In the genomic region with DNA sequence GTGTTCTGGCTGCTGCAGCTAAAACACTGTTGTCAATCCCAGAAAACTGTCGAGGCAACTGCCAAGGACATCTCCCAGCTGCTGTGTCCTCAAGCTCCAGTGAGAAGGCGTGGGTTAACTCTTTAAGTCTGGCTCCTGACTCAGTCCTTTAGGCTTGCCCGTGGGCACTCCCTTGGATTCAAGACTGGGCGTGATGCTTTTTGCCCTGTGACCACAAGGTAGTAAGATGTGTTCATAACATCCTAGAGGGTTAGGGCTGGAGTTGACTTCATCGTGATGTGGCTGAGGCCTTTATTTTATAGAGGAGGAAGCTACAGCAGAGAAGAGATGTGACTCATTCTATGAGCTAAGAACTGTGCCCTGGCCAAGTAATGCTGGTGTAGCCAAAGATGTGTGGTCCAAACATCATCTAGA, we compare ENCODE assay signal across 15 cellular contexts. TPM values are rescaled to one million over a fixed set of nuclear protein-coding genes. Genes with fewer than 3 reads are reported as not detected.
A peak's percentile ranks its signal among the peaks of the same experiment; 100 is the strongest.
DNase-seq lines count a peak whose midpoint lies in the region; ATAC-seq and TF ChIP-seq lines count a peak whose summit lies in the region.
"Had no signal": no experiment of that assay in that cellular context is flagged by ENCODE, and none has a peak within 500 bp of the region (broad histone marks: within the 10 kb centered on the region; RNA-seq: fewer than 3 reads in every experiment).

No MANE protein-coding gene starts in this region.

- TF ChIP-seq CTCF in BJ (IDR thresholded peaks at IDR 0.05; ENCODE audit: insufficient read depth, low read depth, low read length): no peak
- no peak for TF ChIP-seq CTCF in PC-3 (conservative IDR thresholded peaks at IDR 0.05; ENCODE audit: low read depth, low read length)
- no peak for TF ChIP-seq CTCF in esophagus muscularis mucosa (IDR thresholded peaks at IDR 0.05)

- H3K9ac ChIP-seq in PC-3 (ENCODE audit: low read length): peak overlapping the region; percentile 45
- H3K9ac ChIP-seq: parathyroid adenoma had no signal

- TF ChIP-seq POLR2A in esophagus muscularis mucosa (IDR thresholded peaks at IDR 0.05; ENCODE audit: low read depth): no peak

- H3K4me1 ChIP-seq in PC-3 (ENCODE audit: insufficient read depth, low read length) (peaks cover 23% of the 10 kb centered on the region), esophagus muscularis mucosa (no peaks in the 10 kb centered on the region)
- H3K4me1 ChIP-seq: parathyroid adenoma, tibial nerve had no signal

- no peak overlapping the region for H2AFZ ChIP-seq in PC-3 (ENCODE audit: low read length)
- H2AFZ ChIP-seq: parathyroid adenoma had no signal

- H3K9me3 Mint-ChIP-seq in activated naive CD4-positive, alpha-beta T cell treated with anti-CD3 and anti-CD28 coated beads, Interleukin-2, amount 10 ng/mL, durations not matched to agents 7 days and 5 days: no peaks in the 10 kb centered on the region
- no peaks in the 10 kb centered on the region for H3K9me3 Mint-ChIP-seq in activated CD4-positive, alpha-beta memory T cell treated with anti-CD3 and anti-CD28 coated beads, Interleukin-2, amount 10 ng/mL, durations not matched to agents 7 days and 5 days

- H3K36me3 ChIP-seq in BJ (ENCODE audit: control insufficient read depth, insufficient read depth, low read length): no peaks in the 10 kb centered on the region
- H3K36me3 ChIP-seq in PC-3 (ENCODE audit: low read depth, low read length): no peaks in the 10 kb centered on the region
- H3K36me3 ChIP-seq in esophagus muscularis mucosa: no peaks in the 10 kb centered on the region
- H3K36me3 ChIP-seq: tibial nerve had no signal

- no peak for TF ChIP-seq EP300 in esophagus muscularis mucosa (IDR thresholded peaks at IDR 0.05)

- H3K79me2 ChIP-seq in PC-3 (ENCODE audit: low read length): no peaks in the 10 kb centered on the region
- H3K79me2 ChIP-seq: parathyroid adenoma had no signal

- H3K9me2 ChIP-seq in PC-3 (replicated peaks; ENCODE audit: low read length): no peaks in the 10 kb centered on the region

- no peaks in the 10 kb centered on the region for H4K20me1 ChIP-seq in PC-3 (ENCODE audit: low read length)

- H3K27ac ChIP-seq in PC-3 (ENCODE audit: low read length) (peak overlapping the region; percentile 93), esophagus muscularis mucosa (replicated peaks in 1 of 4) (peak overlapping the region in 3 of 4 donors; percentile 16 to 46 (median 20))
- H3K27ac ChIP-seq: parathyroid adenoma had no signal

- ATAC-seq in PC-3 (peak; percentile 98), GM21576 (IDR thresholded peaks at IDR 0.05; ENCODE audit: unreplicated experiment) (no peak)

- no peak overlapping the region for H3K27ac Mint-ChIP-seq in activated naive CD4-positive, alpha-beta T cell treated with anti-CD3 and anti-CD28 coated beads, Interleukin-2, amount 10 ng/mL, durations not matched to agents 7 days and 5 days
- no peak overlapping the region for H3K27ac Mint-ChIP-seq in activated CD4-positive, alpha-beta memory T cell treated with anti-CD3 and anti-CD28 coated beads, Interleukin-2, amount 10 ng/mL, durations not matched to agents 7 days and 5 days
- H3K27ac Mint-ChIP-seq: activated naive CD8-positive, alpha-beta T cell; CD8-positive, alpha-beta memory T cell had no signal

- H3K4me3 ChIP-seq in BJ (ENCODE audit: low read depth, low read length) (no peak overlapping the region), PC-3 (ENCODE audit: low read length) (no peak overlapping the region), esophagus muscularis mucosa (no peak overlapping the region)
- H3K4me3 ChIP-seq: tibial nerve had no signal

- H3K27me3 Mint-ChIP-seq in activated naive CD4-positive, alpha-beta T cell treated with anti-CD3 and anti-CD28 coated beads, Interleukin-2, amount 10 ng/mL, durations not matched to agents 7 days and 5 days: no peaks in the 10 kb centered on the region
- peaks cover 10% of the 10 kb centered on the region for H3K27me3 Mint-ChIP-seq in activated CD4-positive, alpha-beta memory T cell treated with anti-CD3 and anti-CD28 coated beads, Interleukin-2, amount 10 ng/mL, durations not matched to agents 7 days and 5 days

- H3K4me3 Mint-ChIP-seq in activated naive CD4-positive, alpha-beta T cell treated with anti-CD3 and anti-CD28 coated beads, Interleukin-2, amount 10 ng/mL, durations not matched to agents 7 days and 5 days: no peak overlapping the region
- H3K4me3 Mint-ChIP-seq in activated CD4-positive, alpha-beta memory T cell treated with anti-CD3 and anti-CD28 coated beads, Interleukin-2, amount 10 ng/mL, durations not matched to agents 7 days and 5 days: no peak overlapping the region
- H3K4me3 Mint-ChIP-seq: activated naive CD8-positive, alpha-beta T cell; CD8-positive, alpha-beta memory T cell had no signal

- H3F3A ChIP-seq in PC-3 (ENCODE audit: low read length, unreplicated experiment): peaks cover 6% of the 10 kb centered on the region

- H3K36me3 Mint-ChIP-seq in activated naive CD4-positive, alpha-beta T cell treated with anti-CD3 and anti-CD28 coated beads, Interleukin-2, amount 10 ng/mL, durations not matched to agents 7 days and 5 days: no peaks in the 10 kb centered on the region
- H3K36me3 Mint-ChIP-seq in activated CD4-positive, alpha-beta memory T cell treated with anti-CD3 and anti-CD28 coated beads, Interleukin-2, amount 10 ng/mL, durations not matched to agents 7 days and 5 days (ENCODE audit: low read depth): no peaks in the 10 kb centered on the region
- H3K36me3 Mint-ChIP-seq: activated naive CD8-positive, alpha-beta T cell had no signal

- intact Hi-C loops in PC-3 (cut with micrococcal nuclease): loop anchor here (2.0 kb wide), 1 partner anchor 14 kb away; no protein-coding TSS in a partner anchor
- intact Hi-C loops in esophagus muscularis mucosa (cut with DNase I): no loop called here

- CTCF ChIA-PET in BJ (lab: Yijun Ruan, JAX): interaction anchor here (1.2 to 1.8 kb wide), 3 partner anchors 10 to 111 kb away, joined by 3 to 7 read pairs (median 4); no protein-coding TSS in a partner anchor
- CTCF ChIA-PET in PC-3 (lab: Charles Lee): interaction anchor here (1.0 kb wide), 1 partner anchor 111 kb away, joined by 5 read pairs; no protein-coding TSS in a partner anchor
- CTCF ChIA-PET in activated naive CD4-positive, alpha-beta T cell treated with anti-CD3 and anti-CD28 coated beads, Interleukin-2, amount 10 ng/mL, durations not matched to agents 7 days and 5 days (lab: Charles Lee): no interaction called here
- CTCF ChIA-PET in activated CD4-positive, alpha-beta memory T cell treated with anti-CD3 and anti-CD28 coated beads, Interleukin-2, amount 10 ng/mL, durations not matched to agents 7 days and 5 days (lab: Charles Lee): no interaction called here

- H3K27me3 ChIP-seq in BJ (ENCODE audit: control insufficient read depth, insufficient read depth, low read length): no peaks in the 10 kb centered on the region
- no peaks in the 10 kb centered on the region for H3K27me3 ChIP-seq in PC-3 (ENCODE audit: low read length)
- no peaks in the 10 kb centered on the region for H3K27me3 ChIP-seq in esophagus muscularis mucosa
- H3K27me3 ChIP-seq: tibial nerve had no signal

- BruUV-seq in PC-3 (replicated peaks; lab: Mats Ljungman, UMichigan): no TSS peak

- POLR2A ChIA-PET in BJ (lab: Charles Lee) (interaction anchor here (0.6 to 0.7 kb wide), 2 partner anchors 119 to 130 kb away, joined by 3 to 4 read pairs; no protein-coding TSS in a partner anchor), PC-3 (lab: Charles Lee; ENCODE audit: unreplicated experiment) (interaction anchor here (0.6 to 0.7 kb wide), 2 partner anchors 130 to 1950 kb away, joined by 3 to 5 read pairs; no protein-coding TSS in a partner anchor)
- POLR2A ChIA-PET in activated CD4-positive, alpha-beta memory T cell treated with anti-CD3 and anti-CD28 coated beads, Interleukin-2, amount 10 ng/mL, durations not matched to agents 7 days and 5 days (lab: Charles Lee): no interaction called here

- DNase-seq in BJ (ENCODE audit: low read depth): peak; percentile 87
- peak; percentile 99 for DNase-seq in PC-3
- DNase-seq in esophagus muscularis mucosa (ENCODE audit: extremely low spot score): no peak
- DNase-seq in non-pigmented ciliary epithelial cell (ENCODE audit: low read depth): peak; percentile 46
- no peak for DNase-seq in activated naive CD4-positive, alpha-beta T cell treated with anti-CD3 and anti-CD28 coated beads, Interleukin-2, amount 10 ng/mL, durations not matched to agents 7 days and 5 days
- no peak for DNase-seq in activated CD4-positive, alpha-beta memory T cell treated with anti-CD3 and anti-CD28 coated beads, Interleukin-2, amount 10 ng/mL, durations not matched to agents 7 days and 5 days
- DNase-seq in 8988T: no peak
- DNase-seq: activated CD4-positive, alpha-beta T cell treated with anti-CD3 and anti-CD28 coated beads for 4 hours; CD8-positive, alpha-beta memory T cell; left cardiac atrium; SHP77 treated with DMSO at 0.1 percent for 48 hours had no signal

- WGBS in esophagus muscularis mucosa: 54% methylated on average over 5 of the region's 5 CpGs

- no peaks in the 10 kb centered on the region for H3K4me1 Mint-ChIP-seq in activated naive CD4-positive, alpha-beta T cell treated with anti-CD3 and anti-CD28 coated beads, Interleukin-2, amount 10 ng/mL, durations not matched to agents 7 days and 5 days
- H3K4me1 Mint-ChIP-seq in activated CD4-positive, alpha-beta memory T cell treated with anti-CD3 and anti-CD28 coated beads, Interleukin-2, amount 10 ng/mL, durations not matched to agents 7 days and 5 days: no peaks in the 10 kb centered on the region
- H3K4me1 Mint-ChIP-seq: CD8-positive, alpha-beta memory T cell had no signal

- H3K4me2 ChIP-seq in PC-3 (ENCODE audit: low read length): peak overlapping the region; percentile 23

- H3K9me3 ChIP-seq in PC-3 (ENCODE audit: low read length) (no peaks in the 10 kb centered on the region), esophagus muscularis mucosa (no peaks in the 10 kb centered on the region)
- H3K9me3 ChIP-seq: tibial nerve had no signal

RNA-seq across cellular contexts. Expression of gene TEKT3, which starts 50.9 kb away (rescaled TPM):
- 0.17 and 0.21 TPM in 2 replicates for polyA plus RNA-seq in BJ (2011; rRNA removed)
- not detected in 2 replicates for polyA minus RNA-seq in BJ (2011; rRNA and poly(A)+ RNA removed)
- total RNA-seq in PC-3 (2014; rRNA removed) (not detected in 2 replicates), esophagus muscularis mucosa (not detected)
- under 1 TPM in 1 of 2 experiments, not detected in 1; 0.25 TPM for total RNA-seq in activated CD4-positive, alpha-beta memory T cell treated with anti-CD3 and anti-CD28 coated beads, Interleukin-2, amount 10 ng/mL, durations not matched to agents 7 days and 5 days
- total RNA-seq: CD8-positive, alpha-beta memory T cell had no signal
- polyA plus RNA-seq: CD8-positive, alpha-beta memory T cell had no signal

Comparison
In these comparisons a context has a peak if more than half of its experiments do, and no peak if none do; other contexts are left out.
1. DNase-seq: peak in BJ (single experiment), PC-3 (single experiment) and non-pigmented ciliary epithelial cell (single experiment); none in esophagus muscularis mucosa (single experiment), activated naive CD4-positive, alpha-beta T cell treated with anti-CD3 and anti-CD28 coated beads, Interleukin-2, amount 10 ng/mL, durations not matched to agents 7 days and 5 days (single experiment), activated CD4-positive, alpha-beta memory T cell treated with anti-CD3 and anti-CD28 coated beads, Interleukin-2, amount 10 ng/mL, durations not matched to agents 7 days and 5 days (single experiment) and 8988T (single experiment).
2. CTCF ChIA-PET loops: an anchor here in BJ (1.2 to 1.8 kb wide) and PC-3 (1.0 kb wide); none called in activated naive CD4-positive, alpha-beta T cell treated with anti-CD3 and anti-CD28 coated beads, Interleukin-2, amount 10 ng/mL, durations not matched to agents 7 days and 5 days and activated CD4-positive, alpha-beta memory T cell treated with anti-CD3 and anti-CD28 coated beads, Interleukin-2, amount 10 ng/mL, durations not matched to agents 7 days and 5 days.